In the genomic region with DNA sequence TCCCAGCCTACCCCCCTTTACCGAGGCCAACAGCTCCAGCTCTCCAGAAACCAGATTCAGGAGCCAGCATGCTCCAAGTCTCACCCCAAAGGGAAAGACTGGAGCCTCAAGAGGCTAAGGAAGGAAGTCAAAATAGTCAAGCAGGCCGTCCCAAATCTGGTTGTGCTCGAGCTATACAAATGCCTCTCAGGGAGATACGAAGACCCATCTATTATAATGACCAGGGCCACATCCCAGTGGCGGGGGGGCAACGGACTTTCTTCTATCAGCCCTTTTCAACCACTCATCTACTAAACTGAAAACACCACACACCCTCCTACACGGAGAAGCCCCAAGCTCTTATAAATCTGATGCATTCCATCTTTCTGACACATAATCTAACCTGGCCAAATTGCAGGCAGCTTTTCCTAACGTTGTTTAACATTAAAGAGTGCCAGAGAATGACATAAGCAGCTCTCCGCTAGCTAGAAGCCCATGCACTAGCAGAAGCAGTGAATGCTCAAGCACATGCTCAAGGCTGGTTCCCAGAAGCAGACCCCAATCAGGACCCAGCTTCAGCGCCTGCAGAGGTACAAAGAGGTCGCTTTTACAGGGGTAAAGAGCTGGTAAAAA, we compare ENCODE assay signal across 21 cellular contexts.
DNase-seq lines count a peak whose midpoint lies in the region; ATAC-seq and TF ChIP-seq lines count a peak whose summit lies in the region.
"Had no signal": no experiment of that assay in that cellular context is flagged by ENCODE, and none has a peak within 500 bp of the region (broad histone marks: within the 10 kb centered on the region; RNA-seq: fewer than 3 reads in every experiment).

No MANE protein-coding gene starts in this region.

- WGBS in ovary, 3 donors = 4 to 13% (median 7%) methylated on average over 11 of the region's 11 CpGs

- no peaks in the 10 kb centered on the region for H3K27me3 ChIP-seq in ascending aorta
- no peaks in the 10 kb centered on the region for H3K27me3 ChIP-seq in ovary
- no peaks in the 10 kb centered on the region for H3K27me3 ChIP-seq in upper lobe of right lung
- H3K27me3 ChIP-seq: SJSA1 had no signal

- TF ChIP-seq CTCF in NB4 (IDR thresholded peaks at IDR 0.05; ENCODE audit: low read depth, low read length) = no peak
- TF ChIP-seq CTCF in ascending aorta (IDR thresholded peaks at IDR 0.05) = no peak
- TF ChIP-seq CTCF in ovary (IDR thresholded peaks at IDR 0.05) = no peak
- no peak for TF ChIP-seq CTCF in upper lobe of right lung (IDR thresholded peaks at IDR 0.05)

- no peak for ATAC-seq in upper lobe of right lung
- ATAC-seq in HG02973 (IDR thresholded peaks at IDR 0.05; ENCODE audit: unreplicated experiment) = no peak

- peak overlapping the region; percentile 58 to 68 for H3K27ac ChIP-seq in ascending aorta
- H3K27ac ChIP-seq in ovary = peak overlapping the region; percentile 59 to 94
- H3K27ac ChIP-seq in upper lobe of right lung = no peak overlapping the region
- H3K27ac ChIP-seq: C4-2B, PC-9, SJSA1 had no signal

- H3K4me1 ChIP-seq in ascending aorta = peaks cover 4 to 20% of the 10 kb centered on the region in 2 donors
- peaks cover 2% of the 10 kb centered on the region for H3K4me1 ChIP-seq in ovary (ENCODE audit: insufficient read depth)
- H3K4me1 ChIP-seq in upper lobe of right lung = no peaks in the 10 kb centered on the region
- H3K4me1 ChIP-seq: SJSA1 had no signal

- H3K4me3 ChIP-seq in NB4 (ENCODE audit: low read depth, low read length) (peak overlapping the region; percentile 47), ascending aorta (peak overlapping the region in 1 of 2 donors; percentile 54), ovary (peak overlapping the region; percentile 25), upper lobe of right lung (no peak overlapping the region)
- H3K4me3 ChIP-seq: PC-9, SJSA1 had no signal

- no peaks in the 10 kb centered on the region for H3K9me3 ChIP-seq in ascending aorta
- H3K9me3 ChIP-seq in ovary = no peaks in the 10 kb centered on the region
- H3K9me3 ChIP-seq in upper lobe of right lung = no peaks in the 10 kb centered on the region

- DNase-seq in NB4 (ENCODE audit: low read depth) (peak; percentile 62), ascending aorta (ENCODE audit: low spot score in 2 of 2) (no peak), ovary (peak; percentile 37 to 52 (median 47)), upper lobe of right lung (peak; percentile 9), amygdala (lab: John Stamatoyannopoulos, UW) (no peak), HT-29 (ENCODE audit: low spot score) (no peak)
- DNase-seq: ACHN, AML-193, DMS79, H7, HFFc6, IMR-90, NCI-H1092 treated with DMSO at 0.1 percent for 48 hours, NCI-H146, NCI-H2029 treated with DMSO at 0.1 percent for 48 hours, NCI-H2171, NCI-H526, PC-9 had no signal

- intact Hi-C loops in ascending aorta (cut with DNase I) (no loop called here), ovary (cut with DNase I) (no loop called here), upper lobe of right lung (cut with DNase I) (no loop called here)

- TF ChIP-seq POLR2A in NB4 (IDR thresholded peaks at IDR 0.05; ENCODE audit: extremely low read depth, insufficient read length) (no peak), ovary (IDR thresholded peaks at IDR 0.05) (peak; percentile 11)

- H3K36me3 ChIP-seq in ascending aorta (no peaks in the 10 kb centered on the region), ovary (no peaks in the 10 kb centered on the region), upper lobe of right lung (no peaks in the 10 kb centered on the region)
- H3K36me3 ChIP-seq: SJSA1 had no signal

- no peak for TF ChIP-seq EP300 in ovary (IDR thresholded peaks at IDR 0.05)

Comparison
In these comparisons a context has a peak if more than half of its experiments do, and no peak if none do; other contexts are left out.
1. DNase-seq: peak in NB4 (single experiment), ovary (5 of 5) and upper lobe of right lung (single experiment); none in ascending aorta (0 of 2), amygdala (0 of 56) and HT-29 (single experiment).